Comparison of ENCODE assay signal across 15 cellular contexts in genomic region chr12:19251481-19251880, GRCh38.
DNase-seq lines count a peak whose midpoint lies in the region; ATAC-seq and TF ChIP-seq lines count a peak whose summit lies in the region.
"Had no signal": no experiment of that assay in that cellular context is flagged by ENCODE, and none has a peak within 500 bp of the region (broad histone marks: within the 10 kb centered on the region; RNA-seq: fewer than 3 reads in every experiment).

No MANE protein-coding gene starts in this region.

- H3K9me3 Mint-ChIP-seq in endodermal cell: no peaks in the 10 kb centered on the region
- no peaks in the 10 kb centered on the region for H3K9me3 Mint-ChIP-seq in nephron
- H3K9me3 Mint-ChIP-seq: CD8-positive, alpha-beta T cell; H9 had no signal

- intact Hi-C loops in esophagus muscularis mucosa (cut with DNase I): no loop called here

- no peaks in the 10 kb centered on the region for H3K4me1 ChIP-seq in endodermal cell (ENCODE audit: control insufficient read depth, insufficient read depth, low read length)
- H3K4me1 ChIP-seq in esophagus muscularis mucosa: peaks cover 9 to 39% (median 22%) of the 10 kb centered on the region in 4 donors

- no peaks in the 10 kb centered on the region for H3K9me3 ChIP-seq in endodermal cell (ENCODE audit: control insufficient read depth, low read length)
- no peaks in the 10 kb centered on the region for H3K9me3 ChIP-seq in esophagus muscularis mucosa

- H3K27me3 Mint-ChIP-seq in endodermal cell (ENCODE audit: insufficient read depth) (no peaks in the 10 kb centered on the region), nephron (ENCODE audit: low read depth) (no peaks in the 10 kb centered on the region)

- H3K27me3 ChIP-seq in endodermal cell (ENCODE audit: control insufficient read depth, insufficient read depth, low read length, poor library complexity, severe bottlenecking) (no peaks in the 10 kb centered on the region), esophagus muscularis mucosa (no peaks in the 10 kb centered on the region)

- ATAC-seq in HG03565 (IDR thresholded peaks at IDR 0.05; ENCODE audit: unreplicated experiment): no peak
- ATAC-seq: CD8-positive, alpha-beta T cell; HepG2 had no signal

- no peak overlapping the region for H3K4me3 Mint-ChIP-seq in endodermal cell
- H3K4me3 Mint-ChIP-seq in nephron: no peak overlapping the region
- H3K4me3 Mint-ChIP-seq: CD14-positive monocyte; CD8-positive, alpha-beta T cell; H9 had no signal

- H3K9ac ChIP-seq in endodermal cell (ENCODE audit: extremely low read depth, low read length, poor library complexity, severe bottlenecking): no peak overlapping the region

- 92 to 100% methylated on average over 1 to 2 of the region's 2 CpGs for WGBS in endodermal cell (ENCODE audit: insufficient coverage in 1 of 2, insufficient read length in 1 of 2), 2 experiments
- 40% methylated on average over 2 of the region's 2 CpGs for WGBS in esophagus muscularis mucosa

- peaks cover 6% of the 10 kb centered on the region for H3K4me1 Mint-ChIP-seq in endodermal cell
- no peaks in the 10 kb centered on the region for H3K4me1 Mint-ChIP-seq in nephron
- H3K4me1 Mint-ChIP-seq: H9 had no signal

- TF ChIP-seq EP300 in esophagus muscularis mucosa (IDR thresholded peaks at IDR 0.05): no peak

- TF ChIP-seq CTCF in AG10803 (conservative IDR thresholded peaks at IDR 0.05; ENCODE audit: low read length): no peak
- no peak for TF ChIP-seq CTCF in endodermal cell (conservative IDR thresholded peaks at IDR 0.05)
- no peak for TF ChIP-seq CTCF in nephron (IDR thresholded peaks at IDR 0.05; ENCODE audit: unreplicated experiment in 3 of 3)
- TF ChIP-seq CTCF in esophagus muscularis mucosa (IDR thresholded peaks at IDR 0.05): no peak

- no peak for TF ChIP-seq POLR2A in esophagus muscularis mucosa (IDR thresholded peaks at IDR 0.05; ENCODE audit: low read depth)

- peaks cover 6% of the 10 kb centered on the region for H3K36me3 ChIP-seq in endodermal cell (ENCODE audit: control insufficient read depth, insufficient read depth, low read length)
- no peaks in the 10 kb centered on the region for H3K36me3 ChIP-seq in esophagus muscularis mucosa

- peak overlapping the region; percentile 50 for H3K27ac Mint-ChIP-seq in endodermal cell
- peak overlapping the region in 2 of 3 experiments; percentile 42 for H3K27ac Mint-ChIP-seq in nephron
- H3K27ac Mint-ChIP-seq: CD14-positive monocyte; CD8-positive, alpha-beta T cell had no signal

- no peak overlapping the region for H3K27ac ChIP-seq in endodermal cell (ENCODE audit: low read depth, low read length)
- no peak overlapping the region for H3K27ac ChIP-seq in esophagus muscularis mucosa (replicated peaks in 1 of 4)

- H3K4me3 ChIP-seq in AG10803 (ENCODE audit: low read length) (no peak overlapping the region), endodermal cell (ENCODE audit: low read length) (no peak overlapping the region), esophagus muscularis mucosa (no peak overlapping the region)

- DNase-seq in AG10803 (ENCODE audit: low read depth): peak; percentile 18
- peak; percentile 51 for DNase-seq in NCI-H446 treated with DMSO at 0.1 percent for 48 hours (lab: John Stamatoyannopoulos, UW)
- DNase-seq in endodermal cell: no peak
- no peak for DNase-seq in stimulated activated CD4-positive, alpha-beta T cell treated with anti-CD3 and anti-CD28 coated beads, Interleukin-15, amount 100 ng/mL, for 24 hours
- no peak for DNase-seq in esophagus muscularis mucosa (ENCODE audit: extremely low spot score)
- DNase-seq: CD8-positive, alpha-beta T cell; COR-L47; DND-41; GDM1; GOT3; H9 had no signal

- H3K36me3 Mint-ChIP-seq in endodermal cell (ENCODE audit: low read depth) (peaks cover 12% of the 10 kb centered on the region), nephron (ENCODE audit: low read depth) (no peaks in the 10 kb centered on the region)
- H3K36me3 Mint-ChIP-seq: CD14-positive monocyte; CD8-positive, alpha-beta T cell had no signal

Comparison
In these comparisons a context has a peak if more than half of its experiments do, and no peak if none do; other contexts are left out.
1. DNase-seq: peak in AG10803 (single experiment) and NCI-H446 treated with DMSO at 0.1 percent for 48 hours (single experiment); none in endodermal cell (single experiment), stimulated activated CD4-positive, alpha-beta T cell treated with anti-CD3 and anti-CD28 coated beads, Interleukin-15, amount 100 ng/mL, for 24 hours (single experiment) and esophagus muscularis mucosa (single experiment).